Comparison of ENCODE assay signal across 18 cellular contexts in the genomic region with DNA sequence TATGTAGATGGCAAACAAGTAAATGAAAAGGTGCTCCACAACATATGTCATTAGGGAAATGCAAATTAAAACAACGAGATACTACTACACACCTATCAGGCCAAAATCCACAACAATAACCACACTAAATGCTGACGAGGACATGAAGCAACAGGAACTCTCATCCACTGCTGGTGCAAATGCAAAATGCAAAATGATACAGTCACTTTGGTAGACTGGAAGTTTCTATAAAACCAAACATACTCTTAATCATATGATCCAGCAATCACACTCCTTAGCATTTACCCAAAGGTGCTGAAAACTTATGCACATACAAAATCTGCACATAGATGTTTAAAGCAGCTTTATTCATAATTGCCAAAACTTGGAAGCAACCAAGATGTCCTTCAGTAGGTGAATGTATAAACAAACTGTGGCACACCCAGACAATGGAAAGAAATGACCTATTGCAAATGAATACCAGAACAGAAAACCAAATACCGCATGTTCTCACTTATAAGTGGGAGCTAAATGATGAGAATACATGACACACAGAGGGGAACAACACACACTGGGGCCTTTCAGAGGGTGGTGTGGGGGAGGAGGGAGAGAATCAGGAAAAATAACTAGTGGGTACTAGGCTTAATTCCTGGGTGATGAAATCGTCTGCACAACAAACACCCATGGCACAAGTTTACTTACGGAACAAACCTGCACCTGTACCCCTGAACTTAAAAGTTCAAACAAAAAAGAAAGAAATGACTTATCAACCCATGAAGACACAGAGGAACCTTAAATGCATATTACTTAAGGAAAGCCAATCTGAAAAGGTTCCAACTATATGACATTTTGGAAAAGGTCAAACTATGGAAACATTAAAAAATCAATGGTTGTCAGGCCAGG.
A peak's percentile ranks its signal among the peaks of the same experiment; 100 is the strongest.
DNase-seq lines count a peak whose midpoint lies in the region; ATAC-seq, FAIRE-seq and TF ChIP-seq lines count a peak whose summit lies in the region.
"Had no signal": no experiment of that assay in that cellular context is flagged by ENCODE, and none has a peak within 500 bp of the region (broad histone marks: within the 10 kb centered on the region; RNA-seq: fewer than 3 reads in every experiment).

No MANE protein-coding gene starts in this region.

- H3K27me3 ChIP-seq in CD8-positive, alpha-beta memory T cell (ENCODE audit: insufficient read depth, low read length, poor library complexity, severe bottlenecking) = no peaks in the 10 kb centered on the region
- no peaks in the 10 kb centered on the region for H3K27me3 ChIP-seq in ovary
- H3K27me3 ChIP-seq: heart right ventricle had no signal

- no peaks in the 10 kb centered on the region for H3K27me3 Mint-ChIP-seq in activated CD4-positive, alpha-beta T cell treated with anti-CD3 and anti-CD28 coated beads, Interleukin-2, amount 10 ng/mL, durations not matched to agents 7 days and 5 days
- H3K27me3 Mint-ChIP-seq in CD8-positive, alpha-beta memory T cell = no peaks in the 10 kb centered on the region
- no peaks in the 10 kb centered on the region for H3K27me3 Mint-ChIP-seq in activated naive CD4-positive, alpha-beta T cell treated with anti-CD3 and anti-CD28 coated beads, Interleukin-2, amount 10 ng/mL, durations not matched to agents 7 days and 5 days
- H3K27me3 Mint-ChIP-seq in naive thymus-derived CD8-positive, alpha-beta T cell = no peaks in the 10 kb centered on the region
- H3K27me3 Mint-ChIP-seq: dendritic cell treated with granulocyte-macrophage colony-stimulating factor and Interleukin-4, amounts not matched to agents 40 ng/mL and 50 ng/mL, for 4 days had no signal

- peaks cover 55% of the 10 kb centered on the region for H3K36me3 Mint-ChIP-seq in activated CD4-positive, alpha-beta T cell treated with anti-CD3 and anti-CD28 coated beads, Interleukin-2, amount 10 ng/mL, durations not matched to agents 7 days and 5 days (ENCODE audit: low read depth)
- H3K36me3 Mint-ChIP-seq in CD8-positive, alpha-beta memory T cell = peaks cover 18 to 58% (median 25%) of the 10 kb centered on the region in 3 donors
- H3K36me3 Mint-ChIP-seq in activated naive CD4-positive, alpha-beta T cell treated with anti-CD3 and anti-CD28 coated beads, Interleukin-2, amount 10 ng/mL, durations not matched to agents 7 days and 5 days = peaks cover 64% of the 10 kb centered on the region
- peaks cover 13 to 36% (median 29%) of the 10 kb centered on the region in 3 donors for H3K36me3 Mint-ChIP-seq in naive thymus-derived CD8-positive, alpha-beta T cell

- DNase-seq in activated CD4-positive, alpha-beta T cell treated with anti-CD3 and anti-CD28 coated beads, Interleukin-2, amount 10 ng/mL, durations not matched to agents 7 days and 5 days = no peak
- DNase-seq in activated CD4-positive, alpha-beta T cell treated with anti-CD3 and anti-CD28 coated beads for 1 hour = no peak
- DNase-seq in CD8-positive, alpha-beta memory T cell = no peak
- no peak for DNase-seq in activated naive CD4-positive, alpha-beta T cell treated with anti-CD3 and anti-CD28 coated beads, Interleukin-2, amount 10 ng/mL, durations not matched to agents 7 days and 5 days
- no peak for DNase-seq in naive thymus-derived CD8-positive, alpha-beta T cell
- no peak for DNase-seq in NOMO-1 treated with dmso at 0.1 percent for 144 hours (lab: John Stamatoyannopoulos, UW; ENCODE audit: unreplicated experiment)
- no peak for DNase-seq in ovary
- no peak for DNase-seq in GM12892 (ENCODE audit: insufficient read length)
- DNase-seq: ACHN, heart right ventricle, NCI-H1417, NCI-H524 treated with DMSO at 0.1 percent for 48 hours had no signal

- TF ChIP-seq CTCF in ovary (IDR thresholded peaks at IDR 0.05) = no peak

- CTCF ChIA-PET in activated CD4-positive, alpha-beta T cell treated with anti-CD3 and anti-CD28 coated beads, Interleukin-2, amount 10 ng/mL, durations not matched to agents 7 days and 5 days (lab: Charles Lee) = interaction anchor here (1.1 to 2.9 kb wide), 4 partner anchors 9 to 20 kb away, joined by 4 to 10 read pairs (median 6); no protein-coding TSS in a partner anchor
- CTCF ChIA-PET in CD8-positive, alpha-beta memory T cell (lab: Charles Lee) = interaction anchor here (0.6 kb wide), 1 partner anchor 52 kb away, joined by 3 read pairs; no protein-coding TSS in a partner anchor
- CTCF ChIA-PET in activated naive CD4-positive, alpha-beta T cell treated with anti-CD3 and anti-CD28 coated beads, Interleukin-2, amount 10 ng/mL, durations not matched to agents 7 days and 5 days (lab: Charles Lee) = no interaction called here

- no peak for TF ChIP-seq EP300 in ovary (IDR thresholded peaks at IDR 0.05)

- intact Hi-C loops in ovary (cut with DNase I) = no loop called here

- peak overlapping the region; percentile 51 for H3K27ac Mint-ChIP-seq in activated CD4-positive, alpha-beta T cell treated with anti-CD3 and anti-CD28 coated beads, Interleukin-2, amount 10 ng/mL, durations not matched to agents 7 days and 5 days
- H3K27ac Mint-ChIP-seq in CD8-positive, alpha-beta memory T cell = peak overlapping the region; percentile 67 to 93 (median 86)
- peak overlapping the region; percentile 82 for H3K27ac Mint-ChIP-seq in activated naive CD4-positive, alpha-beta T cell treated with anti-CD3 and anti-CD28 coated beads, Interleukin-2, amount 10 ng/mL, durations not matched to agents 7 days and 5 days
- peak overlapping the region; percentile 12 to 98 (median 88) for H3K27ac Mint-ChIP-seq in naive thymus-derived CD8-positive, alpha-beta T cell
- H3K27ac Mint-ChIP-seq: dendritic cell treated with granulocyte-macrophage colony-stimulating factor and Interleukin-4, amounts not matched to agents 40 ng/mL and 50 ng/mL, for 4 days had no signal

- TF ChIP-seq POLR2A in ovary (IDR thresholded peaks at IDR 0.05) = no peak
- no peak for TF ChIP-seq POLR2A in GM12892 (IDR thresholded peaks at IDR 0.05; ENCODE audit: low read depth, low read length)

- POLR2A ChIA-PET in activated CD4-positive, alpha-beta T cell treated with anti-CD3 and anti-CD28 coated beads, Interleukin-2, amount 10 ng/mL, durations not matched to agents 7 days and 5 days (lab: Charles Lee) = no interaction called here
- POLR2A ChIA-PET in CD8-positive, alpha-beta memory T cell (lab: Charles Lee) = interaction anchor here (0.6 kb wide), 1 partner anchor 111 kb away, joined by 4 read pairs; no protein-coding TSS in a partner anchor
- POLR2A ChIA-PET in naive thymus-derived CD8-positive, alpha-beta T cell (lab: Charles Lee) = interaction anchor here (0.6 kb wide), 1 partner anchor 14 kb away, joined by 3 read pairs; no protein-coding TSS in a partner anchor

- H3K4me1 Mint-ChIP-seq in activated CD4-positive, alpha-beta T cell treated with anti-CD3 and anti-CD28 coated beads, Interleukin-2, amount 10 ng/mL, durations not matched to agents 7 days and 5 days = peaks cover 61% of the 10 kb centered on the region
- peaks cover 62 to 85% (median 68%) of the 10 kb centered on the region in 3 donors for H3K4me1 Mint-ChIP-seq in CD8-positive, alpha-beta memory T cell
- peaks cover 74% of the 10 kb centered on the region for H3K4me1 Mint-ChIP-seq in activated naive CD4-positive, alpha-beta T cell treated with anti-CD3 and anti-CD28 coated beads, Interleukin-2, amount 10 ng/mL, durations not matched to agents 7 days and 5 days
- peaks cover 27 to 72% (median 65%) of the 10 kb centered on the region in 4 donors for H3K4me1 Mint-ChIP-seq in naive thymus-derived CD8-positive, alpha-beta T cell

- peaks cover 61% of the 10 kb centered on the region for H3K4me1 ChIP-seq in CD8-positive, alpha-beta memory T cell (ENCODE audit: insufficient read depth, low read length)
- H3K4me1 ChIP-seq in ovary (ENCODE audit: insufficient read depth) = no peaks in the 10 kb centered on the region
- H3K4me1 ChIP-seq: parathyroid adenoma had no signal

- WGBS in ovary, 3 donors = 91 to 95% (median 94%) methylated on average over 5 of the region's 5 CpGs

- no peak overlapping the region for H3K4me3 ChIP-seq in CD8-positive, alpha-beta memory T cell (ENCODE audit: low read length)
- H3K4me3 ChIP-seq in ovary = no peak overlapping the region
- H3K4me3 ChIP-seq: GM12878, heart right ventricle, lung had no signal

- no peak for ATAC-seq in naive thymus-derived CD8-positive, alpha-beta T cell
- ATAC-seq: GM12878, heart right ventricle had no signal

- FAIRE-seq in GM12892 (lab: Jason Lieb, UNC) = no peak
- FAIRE-seq: endothelial cell of umbilical vein, GM12878 had no signal

- no peak overlapping the region for H3K4me3 Mint-ChIP-seq in activated CD4-positive, alpha-beta T cell treated with anti-CD3 and anti-CD28 coated beads, Interleukin-2, amount 10 ng/mL, durations not matched to agents 7 days and 5 days
- peak overlapping the region in 2 of 7 donors; percentile 41 to 65 for H3K4me3 Mint-ChIP-seq in CD8-positive, alpha-beta memory T cell
- H3K4me3 Mint-ChIP-seq in activated naive CD4-positive, alpha-beta T cell treated with anti-CD3 and anti-CD28 coated beads, Interleukin-2, amount 10 ng/mL, durations not matched to agents 7 days and 5 days = no peak overlapping the region
- H3K4me3 Mint-ChIP-seq in naive thymus-derived CD8-positive, alpha-beta T cell = peak overlapping the region in 2 of 10 donors; percentile 11 to 52
- H3K4me3 Mint-ChIP-seq: dendritic cell treated with granulocyte-macrophage colony-stimulating factor and Interleukin-4, amounts not matched to agents 40 ng/mL and 50 ng/mL, for 4 days had no signal

- H3K27ac ChIP-seq in CD8-positive, alpha-beta memory T cell (ENCODE audit: low read depth, low read length) = no peak overlapping the region
- H3K27ac ChIP-seq in ovary = no peak overlapping the region
- H3K27ac ChIP-seq: C4-2B, heart right ventricle, parathyroid adenoma had no signal

- H3K9me3 Mint-ChIP-seq in activated CD4-positive, alpha-beta T cell treated with anti-CD3 and anti-CD28 coated beads, Interleukin-2, amount 10 ng/mL, durations not matched to agents 7 days and 5 days = no peaks in the 10 kb centered on the region
- no peaks in the 10 kb centered on the region for H3K9me3 Mint-ChIP-seq in CD8-positive, alpha-beta memory T cell
- H3K9me3 Mint-ChIP-seq in activated naive CD4-positive, alpha-beta T cell treated with anti-CD3 and anti-CD28 coated beads, Interleukin-2, amount 10 ng/mL, durations not matched to agents 7 days and 5 days = no peaks in the 10 kb centered on the region
- no peaks in the 10 kb centered on the region for H3K9me3 Mint-ChIP-seq in naive thymus-derived CD8-positive, alpha-beta T cell
- H3K9me3 Mint-ChIP-seq: dendritic cell treated with granulocyte-macrophage colony-stimulating factor and Interleukin-4, amounts not matched to agents 40 ng/mL and 50 ng/mL, for 4 days had no signal

- H3K36me3 ChIP-seq in CD8-positive, alpha-beta memory T cell (ENCODE audit: insufficient read depth, low read length) = peaks cover 15% of the 10 kb centered on the region
- H3K36me3 ChIP-seq in ovary = no peaks in the 10 kb centered on the region

- no peaks in the 10 kb centered on the region for H3K9me3 ChIP-seq in CD8-positive, alpha-beta memory T cell (ENCODE audit: low read length)
- H3K9me3 ChIP-seq in ovary = no peaks in the 10 kb centered on the region
- H3K9me3 ChIP-seq: heart right ventricle had no signal
